In the genomic region with DNA sequence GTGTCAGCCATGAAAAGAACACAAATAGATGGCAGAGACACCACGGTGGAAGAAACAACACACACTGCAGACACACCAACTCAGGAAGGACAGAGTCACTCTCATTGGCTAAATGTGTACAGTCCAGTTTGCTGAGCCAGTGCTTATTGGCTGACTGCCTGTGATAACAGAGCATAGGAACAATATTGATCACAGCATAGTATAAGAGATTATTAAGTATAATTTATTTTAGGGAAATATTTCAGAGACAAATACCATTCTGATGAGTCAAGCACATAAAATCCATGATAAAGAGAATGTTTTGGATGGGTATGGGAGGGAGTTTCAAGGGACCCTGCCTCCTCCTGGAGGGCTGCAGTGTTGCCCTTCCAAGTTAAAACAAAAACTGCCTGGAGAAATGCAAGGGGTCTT, we compare ENCODE assay signal across 11 cellular contexts. TPM values are rescaled to one million over a fixed set of nuclear protein-coding genes. Genes with fewer than 3 reads are reported as not detected.
DNase-seq lines count a peak whose midpoint lies in the region; ATAC-seq, FAIRE-seq and TF ChIP-seq lines count a peak whose summit lies in the region.
"Had no signal": no experiment of that assay in that cellular context is flagged by ENCODE, and none has a peak within 500 bp of the region (broad histone marks: within the 10 kb centered on the region; RNA-seq: fewer than 3 reads in every experiment).

No MANE protein-coding gene starts in this region.

- peak overlapping the region; percentile 8; the same call in 2 of the 3 replicates for H3K4me2 ChIP-seq in A549
- H3K4me2 ChIP-seq: smooth muscle cell had no signal

- peaks cover 63% of the 10 kb centered on the region for H3K4me1 ChIP-seq in A549

- H3K4me3 ChIP-seq in A549 (no peak overlapping the region), LNCaP clone FGC (ENCODE audit: low read depth, low read length) (no peak overlapping the region)
- H3K4me3 ChIP-seq: smooth muscle cell had no signal

- DNase-seq in A549 (ENCODE audit: low read depth in 1 of 2, low spot score in 1 of 2): no peak
- peak; percentile 7 for DNase-seq in LNCaP clone FGC (ENCODE audit: low read depth)
- no peak for DNase-seq in epithelial cell of prostate (ENCODE audit: low read depth, low spot score)
- no peak for DNase-seq in 8988T
- no peak for DNase-seq in NCI-H2227 treated with DMSO at 0.1 percent for 48 hours (lab: John Stamatoyannopoulos, UW)
- no peak for DNase-seq in SW480 (ENCODE audit: low spot score)
- no peak for DNase-seq in NCI-H774 (lab: John Stamatoyannopoulos, UW)
- DNase-seq: stimulated activated naive CD8-positive, alpha-beta T cell treated with anti-CD3 and anti-CD28 coated beads, Interleukin-15, Interleukin-2, amounts not matched to agents 100 U/mL and 50 U/mL, for 24 hours had no signal

- peak in 1 of 2 experiments; percentile 25; a peak in 2 of 6 replicates for ATAC-seq in A549
- ATAC-seq in GM19397 (IDR thresholded peaks at IDR 0.05; ENCODE audit: unreplicated experiment): peak; percentile 11
- ATAC-seq: stimulated activated naive CD8-positive, alpha-beta T cell treated with anti-CD3 and anti-CD28 coated beads, Interleukin-15, Interleukin-2, amounts not matched to agents 100 U/mL and 50 U/mL, for 24 hours had no signal

- CTCF ChIA-PET in A549 (lab: Yijun Ruan, JAX): interaction anchor here (0.6 kb wide), 1 partner anchor 478 kb away, joined by 3 read pairs; no protein-coding TSS in a partner anchor

- no peak for FAIRE-seq in A549 (lab: Jason Lieb, UNC)
- FAIRE-seq: endometrium had no signal

- TF ChIP-seq POLR2A in A549 (IDR thresholded peaks at IDR 0.05; ENCODE audit: low read length): no peak

- no peak for TF ChIP-seq RAD21 in A549 (conservative IDR thresholded peaks at IDR 0.05 in 1 of 2, IDR thresholded peaks at IDR 0.05 in 1 of 2)

- TF ChIP-seq CTCF in A549 (IDR thresholded peaks at IDR 0.05) (no peak), LNCaP clone FGC (IDR thresholded peaks at IDR 0.05; ENCODE audit: control insufficient read depth, extremely low read depth, insufficient read depth) (no peak)

- H3K27ac ChIP-seq in A549: peak overlapping the region; percentile 2 to 45; a peak in 4 of 6 replicates
- peak overlapping the region; percentile 26 for H3K27ac ChIP-seq in epithelial cell of prostate

- no peaks in the 10 kb centered on the region for H3K9me3 ChIP-seq in A549

- TF ChIP-seq EP300 in A549 (IDR thresholded peaks at IDR 0.05): no peak

- POLR2A ChIA-PET in A549 (lab: Yijun Ruan, JAX): interaction anchor here (0.7 kb wide), 1 partner anchor 168 kb away, joined by 8 read pairs; no protein-coding TSS in a partner anchor

- WGBS in A549 (ENCODE audit: missing lambda C conversion rate): 34% methylated on average over 1 of the region's 1 CpG

TF ChIP-seq in A549, 52 proteins besides CTCF, POLR2A, EP300 and RAD21:
- TF ChIP-seq FOSL2 (IDR thresholded peaks at IDR 0.05) (no peak), FOSL2 (CRISPR knock-in tag; IDR thresholded peaks at IDR 0.05) (0 out of 2 replicates have a peak, but pooled peaks have one; percentile 12), FOXS1 (CRISPR knock-in tag; IDR thresholded peaks at IDR 0.05) (no peak)
- TF ChIP-seq, protein P1, sequence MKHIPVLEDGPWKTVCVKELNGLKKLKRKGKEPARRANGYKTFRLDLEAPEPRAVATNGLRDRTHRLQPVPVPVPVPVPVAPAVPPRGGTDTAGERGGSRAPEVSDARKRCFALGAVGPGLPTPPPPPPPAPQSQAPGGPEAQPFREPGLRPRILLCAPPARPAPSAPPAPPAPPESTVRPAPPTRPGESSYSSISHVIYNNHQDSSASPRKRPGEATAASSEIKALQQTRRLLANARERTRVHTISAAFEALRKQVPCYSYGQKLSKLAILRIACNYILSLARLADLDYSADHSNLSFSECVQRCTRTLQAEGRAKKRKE (CRISPR knock-in tag; IDR thresholded peaks at IDR 0.05; ENCODE audit: low read depth): no peak

RNA-seq across cellular contexts. Expression of a gene that starts 50.9 kb away (rescaled TPM):
- polyA plus RNA-seq in A549 (2011; rRNA removed) (138 and 215 TPM in 2 replicates), A549 (2017; fragmentation: RNase III; extraction: RNeasy Plus Mini Kit Qiagen cat#74134 plus additional on column Dnase treatment) (21.0 to 30.6 TPM (median 29.4 TPM) in 3 replicates)
- 40.4 and 47.2 TPM in 2 replicates for polyA plus RNA-seq in A549 (2012; cell fraction: cytosol; rRNA removed)
- polyA plus RNA-seq in A549 (2012; cell fraction: nucleus; rRNA removed): 10.9 and 12.1 TPM in 2 replicates
- 228 and 293 TPM in 2 replicates for polyA minus RNA-seq in A549 (2011; rRNA and poly(A)+ RNA removed)
